In genomic region chr12:50918584-50919316, GRCh38 we compare ENCODE assay signal across 21 cellular contexts. TPM values are rescaled to one million over a fixed set of nuclear protein-coding genes. Genes with fewer than 3 reads are reported as not detected.
DNase-seq lines count a peak whose midpoint lies in the region; ATAC-seq and TF ChIP-seq lines count a peak whose summit lies in the region.
"Had no signal": no experiment of that assay in that cellular context is flagged by ENCODE, and none has a peak within 500 bp of the region (broad histone marks: within the 10 kb centered on the region; RNA-seq: fewer than 3 reads in every experiment).

No MANE protein-coding gene starts in this region.

- peak; percentile 41 for DNase-seq in WERI-Rb-1
- DNase-seq in smooth muscle cell (lab: John Stamatoyannopoulos, UW; ENCODE audit: unreplicated experiment), result no peak
- no peak for DNase-seq in caudate nucleus (lab: John Stamatoyannopoulos, UW)
- no peak for DNase-seq in NCI-H1694 (lab: John Stamatoyannopoulos, UW)
- DNase-seq: activated naive CD4-positive, alpha-beta T cell treated with anti-CD3 and anti-CD28 coated beads for 36 hours; activated T-cell treated with anti-CD3 and anti-CD28 coated beads for 4 hours; CD8-positive, alpha-beta memory T cell; DMS79; effector memory CD8-positive, alpha-beta T cell; head of caudate nucleus; Kasumi-1; left ventricle myocardium inferior; NCI-H526 treated with DMSO at 0.1 percent for 48 hours; SJCRH30; thyroid gland had no signal

- peaks cover 30% of the 10 kb centered on the region for H3K4me1 ChIP-seq in smooth muscle cell (ENCODE audit: low read depth)

- H2AFZ ChIP-seq in smooth muscle cell (ENCODE audit: low read depth), result no peak overlapping the region

- H3K4me2 ChIP-seq in smooth muscle cell, result no peak overlapping the region

- TF ChIP-seq CTCF in WERI-Rb-1 (IDR thresholded peaks at IDR 0.05; ENCODE audit: low read depth, low read length) (no peak), smooth muscle cell (IDR thresholded peaks at IDR 0.05; ENCODE audit: borderline replicate concordance, insufficient read depth, poor library complexity, severe bottlenecking) (no peak)

- H3K27me3 ChIP-seq in WERI-Rb-1 (ENCODE audit: insufficient read depth, low read depth, severe bottlenecking) (no peaks in the 10 kb centered on the region), smooth muscle cell (ENCODE audit: low read depth) (no peaks in the 10 kb centered on the region)
- H3K27me3 ChIP-seq: ascending aorta, neutrophil, SJCRH30, thyroid gland had no signal

- H3F3A ChIP-seq in smooth muscle cell (ENCODE audit: low read depth), result peaks cover 7% of the 10 kb centered on the region

- no peak overlapping the region for H3K9ac ChIP-seq in smooth muscle cell (ENCODE audit: low read depth)

- no peaks in the 10 kb centered on the region for H4K20me1 ChIP-seq in smooth muscle cell (ENCODE audit: low read depth)

- no peaks in the 10 kb centered on the region for H3K36me3 ChIP-seq in WERI-Rb-1
- H3K36me3 ChIP-seq in smooth muscle cell (ENCODE audit: low read depth), result no peaks in the 10 kb centered on the region
- H3K36me3 ChIP-seq: ascending aorta, left ventricle myocardium inferior, neutrophil, SJCRH30, thyroid gland had no signal

- ATAC-seq in GM18517 (IDR thresholded peaks at IDR 0.05; ENCODE audit: unreplicated experiment) (peak; percentile 69), HG03097 (IDR thresholded peaks at IDR 0.05; ENCODE audit: low FRiP score, unreplicated experiment) (peak; percentile 54), HG02981 (IDR thresholded peaks at IDR 0.05; ENCODE audit: unreplicated experiment) (no peak)
- ATAC-seq: effector memory CD8-positive, alpha-beta T cell had no signal

- H3K9me3 ChIP-seq in WERI-Rb-1 (ENCODE audit: severe bottlenecking) (peaks cover 29% of the 10 kb centered on the region), smooth muscle cell (replicated peaks; ENCODE audit: low read depth) (peaks cover 4% of the 10 kb centered on the region)
- H3K9me3 ChIP-seq: thyroid gland had no signal

- peak overlapping the region; percentile 73 for H3K27ac ChIP-seq in WERI-Rb-1
- peak overlapping the region; percentile 18 for H3K27ac ChIP-seq in smooth muscle cell (ENCODE audit: low read depth)
- H3K27ac ChIP-seq in caudate nucleus (ENCODE audit: low read depth, low read length), result no peak overlapping the region
- H3K27ac ChIP-seq: ascending aorta, left ventricle myocardium inferior, neutrophil, SJCRH30, thyroid gland had no signal

- H3K4me3 ChIP-seq in WERI-Rb-1 (ENCODE audit: low read depth, low read length) (no peak overlapping the region), smooth muscle cell (no peak overlapping the region)
- H3K4me3 ChIP-seq: ascending aorta, left ventricle myocardium inferior, SJCRH30, thyroid gland had no signal

- H3K79me2 ChIP-seq in smooth muscle cell (ENCODE audit: low read depth), result no peaks in the 10 kb centered on the region

- WGBS in smooth muscle cell (ENCODE audit: low lambda C conversion rate), result 31% methylated on average over 5 of the region's 5 CpGs

RNA-seq across cellular contexts. Expression of gene HIGD1C, which starts 33.6 kb away (rescaled TPM):
- total RNA-seq in smooth muscle cell, result not detected in 2 replicates
- polyA plus RNA-seq in smooth muscle cell, result not detected in 2 replicates
- total RNA-seq: activated naive CD4-positive, alpha-beta T cell treated with anti-CD3 and anti-CD28 coated beads for 36 hours; ascending aorta; CD8-positive, alpha-beta memory T cell; left ventricle myocardium inferior; OCI-LY7; SJCRH30; thyroid gland had no signal
- polyA plus RNA-seq: CD8-positive, alpha-beta memory T cell had no signal
